In the genomic region with DNA sequence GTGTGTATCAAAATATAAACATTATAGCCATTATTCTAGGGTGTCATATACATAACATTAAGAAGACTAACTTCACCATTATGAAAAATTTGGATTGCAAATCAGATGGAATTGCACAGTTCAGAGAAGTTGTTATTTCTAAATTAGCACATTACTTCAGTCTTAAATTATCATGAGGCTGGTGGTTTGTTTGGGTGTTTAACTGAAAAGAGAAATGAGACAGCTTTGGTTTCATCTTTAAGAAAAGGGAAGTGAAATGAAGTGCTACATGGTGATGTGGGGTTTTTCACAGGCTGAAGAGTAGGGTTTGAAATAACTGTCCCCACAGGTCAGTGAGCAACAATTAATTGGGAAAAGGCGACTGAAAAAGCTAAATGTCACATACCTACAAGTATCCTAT, we compare ENCODE assay signal across 13 cellular contexts.
A peak's percentile ranks its signal among the peaks of the same experiment; 100 is the strongest.
DNase-seq lines count a peak whose midpoint lies in the region; ATAC-seq and TF ChIP-seq lines count a peak whose summit lies in the region.
"Had no signal": no experiment of that assay in that cellular context is flagged by ENCODE, and none has a peak within 500 bp of the region (broad histone marks: within the 10 kb centered on the region; RNA-seq: fewer than 3 reads in every experiment).

No MANE protein-coding gene starts in this region.

- TF ChIP-seq CTCF in upper lobe of right lung (IDR thresholded peaks at IDR 0.05) = no peak

- intact Hi-C loops in upper lobe of right lung (cut with DNase I) = no loop called here

- no peak overlapping the region for H3K27ac ChIP-seq in upper lobe of right lung
- H3K27ac ChIP-seq: lower lobe of right lung had no signal

- H3K27ac Mint-ChIP-seq in activated CD8-positive, alpha-beta T cell treated with anti-CD3 and anti-CD28 coated beads, Interleukin-2, amount 10 ng/mL, durations not matched to agents 7 days and 5 days = no peak overlapping the region
- H3K27ac Mint-ChIP-seq: CD14-positive monocyte had no signal

- no peaks in the 10 kb centered on the region for H3K36me3 ChIP-seq in upper lobe of right lung
- H3K36me3 ChIP-seq: lower lobe of right lung had no signal

- H3K4me1 ChIP-seq in upper lobe of right lung = no peaks in the 10 kb centered on the region
- H3K4me1 ChIP-seq: lower lobe of right lung had no signal

- CTCF ChIA-PET in activated CD8-positive, alpha-beta T cell treated with anti-CD3 and anti-CD28 coated beads, Interleukin-2, amount 10 ng/mL, durations not matched to agents 7 days and 5 days (lab: Charles Lee) = no interaction called here

- peaks cover 4% of the 10 kb centered on the region for H3K9me3 Mint-ChIP-seq in activated CD8-positive, alpha-beta T cell treated with anti-CD3 and anti-CD28 coated beads, Interleukin-2, amount 10 ng/mL, durations not matched to agents 7 days and 5 days (ENCODE audit: insufficient read depth)

- H3K4me1 Mint-ChIP-seq in activated CD8-positive, alpha-beta T cell treated with anti-CD3 and anti-CD28 coated beads, Interleukin-2, amount 10 ng/mL, durations not matched to agents 7 days and 5 days (ENCODE audit: low read depth) = no peaks in the 10 kb centered on the region

- peak; percentile 2 for DNase-seq in NAMALWA (ENCODE audit: low spot score)
- no peak for DNase-seq in activated CD8-positive, alpha-beta T cell treated with anti-CD3 and anti-CD28 coated beads, Interleukin-2, amount 10 ng/mL, durations not matched to agents 7 days and 5 days
- DNase-seq in NCI-H524 (lab: John Stamatoyannopoulos, UW) = no peak
- DNase-seq in upper lobe of right lung = no peak
- DNase-seq in NCI-H2171 (lab: John Stamatoyannopoulos, UW) = no peak
- DNase-seq: caudate nucleus, lower lobe of right lung, NCI-H524 treated with DMSO at 0.1 percent for 48 hours had no signal

- H3K9me3 ChIP-seq in upper lobe of right lung = no peaks in the 10 kb centered on the region
- H3K9me3 ChIP-seq: lower lobe of right lung had no signal

- POLR2A ChIA-PET in activated CD8-positive, alpha-beta T cell treated with anti-CD3 and anti-CD28 coated beads, Interleukin-2, amount 10 ng/mL, durations not matched to agents 7 days and 5 days (lab: Charles Lee) = no interaction called here

- no peaks in the 10 kb centered on the region for H3K27me3 ChIP-seq in upper lobe of right lung

- no peak overlapping the region for H3K4me3 Mint-ChIP-seq in activated CD8-positive, alpha-beta T cell treated with anti-CD3 and anti-CD28 coated beads, Interleukin-2, amount 10 ng/mL, durations not matched to agents 7 days and 5 days
- H3K4me3 Mint-ChIP-seq: CD14-positive monocyte had no signal

- no peaks in the 10 kb centered on the region for H3K36me3 Mint-ChIP-seq in activated CD8-positive, alpha-beta T cell treated with anti-CD3 and anti-CD28 coated beads, Interleukin-2, amount 10 ng/mL, durations not matched to agents 7 days and 5 days (ENCODE audit: low read depth)
- H3K36me3 Mint-ChIP-seq: CD14-positive monocyte had no signal

- H3K4me3 ChIP-seq in upper lobe of right lung = no peak overlapping the region
- H3K4me3 ChIP-seq: K562, lower lobe of right lung had no signal

- no peaks in the 10 kb centered on the region for H3K27me3 Mint-ChIP-seq in activated CD8-positive, alpha-beta T cell treated with anti-CD3 and anti-CD28 coated beads, Interleukin-2, amount 10 ng/mL, durations not matched to agents 7 days and 5 days (ENCODE audit: low read depth)

- ATAC-seq in GM18499 (IDR thresholded peaks at IDR 0.05; ENCODE audit: insufficient read depth, unreplicated experiment) (peak; percentile 99), GM21360 (IDR thresholded peaks at IDR 0.05; ENCODE audit: unreplicated experiment) (peak; percentile 100), HG03039 (IDR thresholded peaks at IDR 0.05; ENCODE audit: unreplicated experiment) (peak; percentile 97), upper lobe of right lung (no peak)
- no peak for ATAC-seq in activated CD8-positive, alpha-beta T cell treated with anti-CD3 and anti-CD28 coated beads, Interleukin-2, amount 10 ng/mL, durations not matched to agents 7 days and 5 days
- ATAC-seq: K562, lower lobe of right lung had no signal

Comparison
In these comparisons a context has a peak if more than half of its experiments do, and no peak if none do; other contexts are left out.
1. ATAC-seq: peak in GM18499 (single experiment), GM21360 (single experiment) and HG03039 (single experiment); none in activated CD8-positive, alpha-beta T cell treated with anti-CD3 and anti-CD28 coated beads, Interleukin-2, amount 10 ng/mL, durations not matched to agents 7 days and 5 days (single experiment) and upper lobe of right lung (single experiment).